ENCODE assay signal across 8 cellular contexts in genomic region chr11:83006877-83007330, GRCh38.
DNase-seq lines count a peak whose midpoint lies in the region; ATAC-seq and TF ChIP-seq lines count a peak whose summit lies in the region.

No MANE protein-coding gene starts in this region.

- WGBS in neuronal stem cell (ENCODE audit: extremely low coverage in 2 of 2, insufficient read length in 2 of 2, insufficient replicate concordance in 1 of 2), 2 donors: no CpG with 5 or more reads among the region's 1 CpG

- H3K4me3 Mint-ChIP-seq in central memory CD8-positive, alpha-beta T cell: no peak overlapping the region

- H3K9ac ChIP-seq in neuronal stem cell (ENCODE audit: low read depth, low read length, poor library complexity): no peak overlapping the region

- intact Hi-C loops in mucosa of descending colon (cut with DNase I, micrococcal nuclease) (no loop called here), left ventricle myocardium superior (cut with micrococcal nuclease) (no loop called here)

- H3K4ac ChIP-seq in neuronal stem cell (ENCODE audit: low read length): no peak overlapping the region

- ATAC-seq in GM18499 (IDR thresholded peaks at IDR 0.05; ENCODE audit: insufficient read depth, unreplicated experiment) (peak; percentile 66), GM21367 (IDR thresholded peaks at IDR 0.05; ENCODE audit: unreplicated experiment) (peak; percentile 60), mucosa of descending colon (no peak), left ventricle myocardium superior (no peak)
- peak; percentile 19 for ATAC-seq in central memory CD8-positive, alpha-beta T cell (replicated peaks; ENCODE audit: extremely low read depth, poor library complexity, severe bottlenecking)

- no peaks in the 10 kb centered on the region for H3K36me3 Mint-ChIP-seq in central memory CD8-positive, alpha-beta T cell (ENCODE audit: insufficient read depth)

- no peak overlapping the region for H2BK12ac ChIP-seq in neuronal stem cell (ENCODE audit: low read length)

- H4K8ac ChIP-seq in neuronal stem cell (ENCODE audit: low read depth, low read length): no peak overlapping the region

- H2BK120ac ChIP-seq in neuronal stem cell (ENCODE audit: low read depth, low read length): no peak overlapping the region

- no peaks in the 10 kb centered on the region for H3K27me3 Mint-ChIP-seq in central memory CD8-positive, alpha-beta T cell

- DNase-seq in KBM-7 (peak; percentile 6), neuronal stem cell (ENCODE audit: low spot score) (no peak), mucosa of descending colon (no peak), MG63 (no peak), left ventricle myocardium superior (no peak)
- DNase-seq in central memory CD8-positive, alpha-beta T cell (ENCODE audit: low spot score in 2 of 2): no peak

- in situ Hi-C loops in KBM-7 (cut with MboI; ENCODE audit: low pct_unique_long_range_greater_than_20kb, low sequenced_read_pairs): no loop called here

- H3K36me3 ChIP-seq in neuronal stem cell (replicated peaks in 1 of 2; ENCODE audit: control insufficient read depth in 2 of 2, insufficient read depth in 2 of 2, low read length in 2 of 2) (no peaks in the 10 kb centered on the region), mucosa of descending colon (ENCODE audit: low read depth) (no peaks in the 10 kb centered on the region), MG63 (no peaks in the 10 kb centered on the region)

- H4K91ac ChIP-seq in neuronal stem cell (ENCODE audit: low read depth, low read length, poor library complexity): no peak overlapping the region

- no peaks in the 10 kb centered on the region for H3K27me3 ChIP-seq in neuronal stem cell (ENCODE audit: control insufficient read depth in 3 of 3, insufficient read depth in 3 of 3, low read depth in 1 of 3, low read length in 3 of 3)
- no peaks in the 10 kb centered on the region for H3K27me3 ChIP-seq in MG63

- H3K14ac ChIP-seq in neuronal stem cell (ENCODE audit: low read length): no peak overlapping the region

- peaks cover 25% of the 10 kb centered on the region for H3K4me1 Mint-ChIP-seq in central memory CD8-positive, alpha-beta T cell

- no peak overlapping the region for H3K4me3 ChIP-seq in neuronal stem cell (ENCODE audit: low read length in 2 of 2)
- H3K4me3 ChIP-seq in mucosa of descending colon: no peak overlapping the region
- no peak overlapping the region for H3K4me3 ChIP-seq in MG63

- H3K27ac Mint-ChIP-seq in central memory CD8-positive, alpha-beta T cell (ENCODE audit: low read depth): no peak overlapping the region

- H3K9me3 Mint-ChIP-seq in central memory CD8-positive, alpha-beta T cell: no peaks in the 10 kb centered on the region

- H3K79me1 ChIP-seq in neuronal stem cell (ENCODE audit: low read depth, low read length): no peaks in the 10 kb centered on the region

- H3K9me3 ChIP-seq in neuronal stem cell (replicated peaks in 1 of 2; ENCODE audit: control insufficient read depth in 2 of 2, insufficient read depth in 1 of 2, low read depth in 1 of 2, low read length in 2 of 2): no peaks in the 10 kb centered on the region
- H3K9me3 ChIP-seq in mucosa of descending colon: no peaks in the 10 kb centered on the region
- no peaks in the 10 kb centered on the region for H3K9me3 ChIP-seq in MG63

- H2AK5ac ChIP-seq in neuronal stem cell (ENCODE audit: low read depth, low read length): no peak overlapping the region

- H3K27ac ChIP-seq in neuronal stem cell (replicated peaks; ENCODE audit: low read length): no peak overlapping the region

- TF ChIP-seq CTCF in mucosa of descending colon (IDR thresholded peaks at IDR 0.05): no peak

- no peak overlapping the region for H2BK5ac ChIP-seq in neuronal stem cell (ENCODE audit: low read length)

- H2BK15ac ChIP-seq in neuronal stem cell (ENCODE audit: low read length): no peak overlapping the region

- no peak overlapping the region for H3K23ac ChIP-seq in neuronal stem cell (ENCODE audit: low read depth, low read length, poor library complexity)

- no peak overlapping the region for H2AFZ ChIP-seq in neuronal stem cell (ENCODE audit: low read length)

- H3K4me1 ChIP-seq in neuronal stem cell (ENCODE audit: control insufficient read depth in 2 of 2, insufficient read depth in 1 of 2, low read depth in 1 of 2, low read length in 2 of 2): peaks cover 14 to 20% of the 10 kb centered on the region in 2 donors
- H3K4me1 ChIP-seq in mucosa of descending colon (ENCODE audit: low read depth): peaks cover 14% of the 10 kb centered on the region

- no peak overlapping the region for H3K18ac ChIP-seq in neuronal stem cell (ENCODE audit: low read length)

- H3K4me2 ChIP-seq in neuronal stem cell (ENCODE audit: insufficient read depth, low read length, poor library complexity, severe bottlenecking): no peak overlapping the region

Comparison
In these comparisons a context has a peak if more than half of its experiments do, and no peak if none do; other contexts are left out.
1. ATAC-seq: peak in GM18499 (single experiment), GM21367 (single experiment) and central memory CD8-positive, alpha-beta T cell (single experiment); none in mucosa of descending colon (single experiment) and left ventricle myocardium superior (single experiment).